In the genomic region with DNA sequence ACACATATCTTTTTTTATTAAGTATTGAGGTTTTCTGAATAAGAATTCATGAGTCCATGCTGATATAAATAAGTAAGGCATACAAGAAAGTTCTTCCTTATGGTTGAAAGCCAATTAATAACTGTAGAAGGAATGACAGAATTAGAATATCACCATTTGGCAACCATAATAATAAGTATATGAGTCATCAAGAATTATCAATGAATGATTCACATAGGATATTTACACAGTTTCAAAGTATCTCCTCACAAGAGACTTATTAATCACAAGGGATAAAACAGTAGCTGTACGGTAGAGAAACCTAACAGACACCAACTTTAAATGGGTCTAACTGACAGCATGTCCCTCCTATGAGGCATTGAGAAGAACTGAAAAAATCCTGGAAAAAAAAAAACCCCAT, we compare ENCODE assay signal across 26 cellular contexts.
DNase-seq lines count a peak whose midpoint lies in the region; ATAC-seq, FAIRE-seq and TF ChIP-seq lines count a peak whose summit lies in the region.
"Had no signal": no experiment of that assay in that cellular context is flagged by ENCODE, and none has a peak within 500 bp of the region (broad histone marks: within the 10 kb centered on the region; RNA-seq: fewer than 3 reads in every experiment).

No MANE protein-coding gene starts in this region.

- TF ChIP-seq CTCF in AG10803 (conservative IDR thresholded peaks at IDR 0.05; ENCODE audit: low read length): no peak
- TF ChIP-seq CTCF in HCT116 (IDR thresholded peaks at IDR 0.05 in 2 of 3, conservative IDR thresholded peaks at IDR 0.05 in 1 of 3; ENCODE audit: borderline replicate concordance in 1 of 3, insufficient read depth in 1 of 3, low read depth in 2 of 3, low read length in 2 of 3): no peak
- no peak for TF ChIP-seq CTCF in astrocyte (IDR thresholded peaks at IDR 0.05; ENCODE audit: insufficient read depth, low read depth, low read length)
- no peak for TF ChIP-seq CTCF in foreskin keratinocyte (conservative IDR thresholded peaks at IDR 0.05)
- TF ChIP-seq CTCF in chondrocyte (IDR thresholded peaks at IDR 0.05): no peak

- peak; percentile 79 for FAIRE-seq in astrocyte (lab: Jason Lieb, UNC)
- FAIRE-seq: H54 had no signal

- TF ChIP-seq RAD21 in HCT116 (IDR thresholded peaks at IDR 0.05; ENCODE audit: low read depth): no peak

- H3K4me3 Mint-ChIP-seq in astrocyte (ENCODE audit: unreplicated experiment): no peak overlapping the region
- no peak overlapping the region for H3K4me3 Mint-ChIP-seq in chondrocyte (ENCODE audit: unreplicated experiment)
- H3K4me3 Mint-ChIP-seq: CD14-positive monocyte, neural crest cell had no signal

- RAD21 ChIA-PET in HCT116 (lab: Charles Lee; ENCODE audit: low non-redundant PET in 1 of 2, low total read pairs in 2 of 2, uncharacterized antibody in 2 of 2, unreplicated experiment in 2 of 2): no interaction called here

- intact Hi-C loops in HCT116 (cut with micrococcal nuclease): no loop called here

- H3K9me2 ChIP-seq in HCT116 (ENCODE audit: insufficient read depth): no peaks in the 10 kb centered on the region

- H3K4me3 ChIP-seq in AG10803 (ENCODE audit: low read length) (no peak overlapping the region), HCT116 (replicated peaks in 1 of 2; ENCODE audit: low read depth in 1 of 2, low read length in 2 of 2) (no peak overlapping the region), astrocyte (ENCODE audit: insufficient read depth, low read depth, low read length) (no peak overlapping the region)
- H3K4me3 ChIP-seq: left lung, mucosa of descending colon, prostate gland, stomach, transverse colon had no signal

- H3K9me3 ChIP-seq in HCT116 (ENCODE audit: control insufficient read depth in 1 of 2, insufficient read depth in 1 of 2, low read depth in 1 of 2, low read length in 2 of 2): no peaks in the 10 kb centered on the region; a peak in 1 of 4 replicates
- H3K9me3 ChIP-seq in astrocyte (ENCODE audit: insufficient read depth, low read depth, low read length): no peaks in the 10 kb centered on the region
- H3K9me3 ChIP-seq: left lung, mucosa of descending colon, prostate gland, stomach, transverse colon had no signal

- POLR2A ChIA-PET in HCT116 (lab: Charles Lee): no interaction called here

- H3K27ac ChIP-seq in HCT116 (ENCODE audit: low read depth, low read length): peak overlapping the region; percentile 9; the same call in 1 of the 2 replicates
- H3K27ac ChIP-seq in astrocyte (ENCODE audit: low read depth, low read length): peak overlapping the region; percentile 25
- H3K27ac ChIP-seq in foreskin keratinocyte: peak overlapping the region; percentile 100
- H3K27ac ChIP-seq: left lung, prostate gland, stomach, transverse colon had no signal

- no TSS peak for BruUV-seq in HCT116 (replicated peaks; lab: Mats Ljungman, UMichigan)

- peak overlapping the region; percentile 72 for H2AFZ ChIP-seq in HCT116 (ENCODE audit: low read depth, low read length, poor library complexity, severe bottlenecking)
- H2AFZ ChIP-seq in astrocyte (ENCODE audit: low read depth, low read length): no peak overlapping the region

- H4K20me1 ChIP-seq in HCT116 (ENCODE audit: insufficient read depth): no peaks in the 10 kb centered on the region
- no peaks in the 10 kb centered on the region for H4K20me1 ChIP-seq in astrocyte (ENCODE audit: insufficient read depth, low read length)

- peak; percentile 34 for DNase-seq in AG10803 (ENCODE audit: low read depth)
- DNase-seq in HCT116 (ENCODE audit: low read depth, low spot score): no peak
- DNase-seq in astrocyte (ENCODE audit: low read depth): peak; percentile 75
- DNase-seq in foreskin keratinocyte: peak; percentile 43 to 74
- no peak for DNase-seq in NOMO-1 (lab: John Stamatoyannopoulos, UW; ENCODE audit: unreplicated experiment in 2 of 2)
- DNase-seq in HuH-7.5 (ENCODE audit: low spot score): no peak
- DNase-seq in chondrocyte (ENCODE audit: low spot score): no peak
- DNase-seq: activated CD4-positive, alpha-beta T cell treated with anti-CD3 and anti-CD28 coated beads, Interleukin-2, amount 50 U/mL, for 1 hour; activated CD8-positive, alpha-beta memory T cell treated with anti-CD3 and anti-CD28 coated beads, Interleukin-2, amount 50 U/mL, for 48 hours; activated effector memory CD4-positive, alpha-beta T cell treated with anti-CD3 and anti-CD28 coated beads, Interleukin-2, amount 50 U/mL, for 16 hours; erythroblast; head of caudate nucleus; left lung; mucosa of descending colon; NCI-H1417; NCI-H524 treated with DMSO at 0.1 percent for 48 hours; SHP77; stimulated activated CD4-positive, alpha-beta T cell treated with anti-CD3 and anti-CD28 coated beads, Interleukin-4, amount 100 ng/mL, for 1 hour; stomach; T-helper 1 cell; transverse colon had no signal

- no peaks in the 10 kb centered on the region for H3K79me2 ChIP-seq in HCT116 (ENCODE audit: insufficient read depth, low read length)
- no peaks in the 10 kb centered on the region for H3K79me2 ChIP-seq in astrocyte (ENCODE audit: insufficient read depth, low read length)

- H3K27me3 ChIP-seq in HCT116 (ENCODE audit: insufficient read depth, low read length) (no peaks in the 10 kb centered on the region), astrocyte (ENCODE audit: insufficient read depth, low read length) (no peaks in the 10 kb centered on the region), foreskin keratinocyte (no peaks in the 10 kb centered on the region)
- H3K27me3 ChIP-seq: left lung, stomach, transverse colon had no signal

- H3K4me2 ChIP-seq in HCT116 (ENCODE audit: low read length) (peak overlapping the region; percentile 81), astrocyte (ENCODE audit: low read length) (peak overlapping the region; percentile 38)

- ATAC-seq in HCT116 (no peak), foreskin keratinocyte (peak; percentile 30), GM18909 (IDR thresholded peaks at IDR 0.05; ENCODE audit: poor library complexity, unreplicated experiment) (no peak)
- ATAC-seq: left lung, mucosa of descending colon had no signal

- CTCF ChIA-PET in HCT116 (lab: Charles Lee): no interaction called here

- H3K4me1 ChIP-seq in HCT116 (ENCODE audit: control insufficient read depth in 1 of 2, insufficient read depth in 2 of 2, low read length in 2 of 2) (peaks cover 45 to 63% of the 10 kb centered on the region in 2 experiments), astrocyte (ENCODE audit: insufficient read depth, low read length) (peaks cover 46% of the 10 kb centered on the region), foreskin keratinocyte (peaks cover 52% of the 10 kb centered on the region)
- H3K4me1 ChIP-seq: left lung, prostate gland had no signal

- peaks cover 45% of the 10 kb centered on the region for H3K4me1 Mint-ChIP-seq in astrocyte (ENCODE audit: low read depth, unreplicated experiment)
- peaks cover 47% of the 10 kb centered on the region for H3K4me1 Mint-ChIP-seq in chondrocyte (ENCODE audit: low read depth)
- H3K4me1 Mint-ChIP-seq: CD14-positive monocyte, neural crest cell had no signal

- no peak overlapping the region for H3K27ac Mint-ChIP-seq in astrocyte (ENCODE audit: unreplicated experiment)
- no peak overlapping the region for H3K27ac Mint-ChIP-seq in chondrocyte (ENCODE audit: unreplicated experiment)
- H3K27ac Mint-ChIP-seq: CD14-positive monocyte had no signal

- H3K9ac ChIP-seq in HCT116 (ENCODE audit: low read length) (no peak overlapping the region), astrocyte (ENCODE audit: low read length) (no peak overlapping the region)

- H3K36me3 ChIP-seq in HCT116 (ENCODE audit: control insufficient read depth in 1 of 2, insufficient read depth in 2 of 2, low read length in 2 of 2) (no peaks in the 10 kb centered on the region), astrocyte (ENCODE audit: insufficient read depth, low read length) (no peaks in the 10 kb centered on the region)
- H3K36me3 ChIP-seq: left lung, prostate gland, stomach, transverse colon had no signal

- H3K36me3 Mint-ChIP-seq in astrocyte (ENCODE audit: low read depth, unreplicated experiment): no peaks in the 10 kb centered on the region
- no peaks in the 10 kb centered on the region for H3K36me3 Mint-ChIP-seq in chondrocyte (ENCODE audit: low read depth)
- H3K36me3 Mint-ChIP-seq: CD14-positive monocyte had no signal

- no peak for TF ChIP-seq POLR2A in HCT116 (IDR thresholded peaks at IDR 0.05; ENCODE audit: borderline replicate concordance, extremely low read depth, insufficient read depth, insufficient read length)

- H3K9me3 Mint-ChIP-seq in astrocyte (ENCODE audit: unreplicated experiment) (peaks cover 5% of the 10 kb centered on the region), chondrocyte (ENCODE audit: low read depth) (no peaks in the 10 kb centered on the region)

- H3K27me3 Mint-ChIP-seq in astrocyte (ENCODE audit: low read depth, unreplicated experiment): no peaks in the 10 kb centered on the region
- H3K27me3 Mint-ChIP-seq in chondrocyte (ENCODE audit: low read depth): no peaks in the 10 kb centered on the region

TF ChIP-seq in HCT116, 20 proteins besides CTCF, POLR2A, EP300 and RAD21 (continues in another document):
- no peak for TF ChIP-seq EZH2 (IDR thresholded peaks at IDR 0.05)
- TF ChIP-seq, protein P1, sequence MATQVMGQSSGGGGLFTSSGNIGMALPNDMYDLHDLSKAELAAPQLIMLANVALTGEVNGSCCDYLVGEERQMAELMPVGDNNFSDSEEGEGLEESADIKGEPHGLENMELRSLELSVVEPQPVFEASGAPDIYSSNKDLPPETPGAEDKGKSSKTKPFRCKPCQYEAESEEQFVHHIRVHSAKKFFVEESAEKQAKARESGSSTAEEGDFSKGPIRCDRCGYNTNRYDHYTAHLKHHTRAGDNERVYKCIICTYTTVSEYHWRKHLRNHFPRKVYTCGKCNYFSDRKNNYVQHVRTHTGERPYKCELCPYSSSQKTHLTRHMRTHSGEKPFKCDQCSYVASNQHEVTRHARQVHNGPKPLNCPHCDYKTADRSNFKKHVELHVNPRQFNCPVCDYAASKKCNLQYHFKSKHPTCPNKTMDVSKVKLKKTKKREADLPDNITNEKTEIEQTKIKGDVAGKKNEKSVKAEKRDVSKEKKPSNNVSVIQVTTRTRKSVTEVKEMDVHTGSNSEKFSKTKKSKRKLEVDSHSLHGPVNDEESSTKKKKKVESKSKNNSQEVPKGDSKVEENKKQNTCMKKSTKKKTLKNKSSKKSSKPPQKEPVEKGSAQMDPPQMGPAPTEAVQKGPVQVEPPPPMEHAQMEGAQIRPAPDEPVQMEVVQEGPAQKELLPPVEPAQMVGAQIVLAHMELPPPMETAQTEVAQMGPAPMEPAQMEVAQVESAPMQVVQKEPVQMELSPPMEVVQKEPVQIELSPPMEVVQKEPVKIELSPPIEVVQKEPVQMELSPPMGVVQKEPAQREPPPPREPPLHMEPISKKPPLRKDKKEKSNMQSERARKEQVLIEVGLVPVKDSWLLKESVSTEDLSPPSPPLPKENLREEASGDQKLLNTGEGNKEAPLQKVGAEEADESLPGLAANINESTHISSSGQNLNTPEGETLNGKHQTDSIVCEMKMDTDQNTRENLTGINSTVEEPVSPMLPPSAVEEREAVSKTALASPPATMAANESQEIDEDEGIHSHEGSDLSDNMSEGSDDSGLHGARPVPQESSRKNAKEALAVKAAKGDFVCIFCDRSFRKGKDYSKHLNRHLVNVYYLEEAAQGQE (IDR thresholded peaks at IDR 0.05; ENCODE audit: low read depth): no peak
- TF ChIP-seq EGR1 (IDR thresholded peaks at IDR 0.05; ENCODE audit: low read depth): no peak
- no peak for TF ChIP-seq FOSL1 (IDR thresholded peaks at IDR 0.05; ENCODE audit: low read depth)
- TF ChIP-seq CEBPB (IDR thresholded peaks at IDR 0.05; ENCODE audit: low read depth): no peak
- no peak for TF ChIP-seq ZNF274 (IDR thresholded peaks at IDR 0.05; ENCODE audit: low read depth, low read length)

Comparison
In these comparisons a context has a peak if more than half of its experiments do, and no peak if none do; other contexts are left out.
1. DNase-seq: peak in AG10803 (single experiment), astrocyte (single experiment) and foreskin keratinocyte (2 of 2); none in HCT116 (single experiment), NOMO-1 (0 of 2), HuH-7.5 (single experiment) and chondrocyte (single experiment).
2. H3K27ac ChIP-seq: peak in every context shown above with its lines; median percentile 100 in foreskin keratinocyte; 25 in astrocyte; 9 in HCT116.